Comparison of ENCODE assay signal across 1 cellular context in the genomic region with DNA sequence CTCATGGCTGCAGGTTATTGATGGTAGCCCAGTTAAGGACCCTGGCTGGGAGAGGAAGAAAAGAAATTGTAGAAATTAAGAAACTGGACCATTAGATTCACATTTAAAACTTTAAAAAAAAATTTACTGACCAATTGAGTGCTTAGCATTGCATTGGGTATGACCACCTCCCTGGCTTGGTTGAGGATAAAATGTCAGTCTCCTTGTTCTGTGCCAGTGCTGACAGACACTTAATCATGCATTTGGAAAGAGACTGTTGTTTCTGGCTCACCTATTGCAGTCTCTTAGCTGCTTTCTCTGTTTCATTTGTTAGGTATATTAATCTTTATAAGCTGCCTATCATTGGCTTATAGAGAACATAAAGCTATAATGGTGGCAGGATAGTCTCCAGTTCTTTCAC.
TF ChIP-seq lines count a peak whose summit lies in the region.

No MANE protein-coding gene starts in this region.

TF ChIP-seq in GM23338, 12 proteins besides CTCF, POLR2A, EP300 and RAD21 (continued from another document):
- TF ChIP-seq ZNF462 (CRISPR knock-in tag; IDR thresholded peaks at IDR 0.05) (no peak), ETS1 (IDR thresholded peaks at IDR 0.05) (no peak), REST (IDR thresholded peaks at IDR 0.05; ENCODE audit: unreplicated experiment) (no peak), CREB1 (CRISPR knock-in tag; IDR thresholded peaks at IDR 0.05; ENCODE audit: low read depth) (no peak), EZH2 (IDR thresholded peaks at IDR 0.05; ENCODE audit: low read depth, unreplicated experiment) (no peak)
TF ChIP-seq in GM23338: peak in this region for 0.
